In genomic region chr1:58576727-58577675, GRCh38 we compare ENCODE assay signal across 8 cellular contexts. TPM values are rescaled to one million over a fixed set of nuclear protein-coding genes. Genes with fewer than 3 reads are reported as not detected.
DNase-seq lines count a peak whose midpoint lies in the region; ATAC-seq and TF ChIP-seq lines count a peak whose summit lies in the region.

Gene TACSTD2 (minus strand): TSS chr1:58577252. CDS start chr1:58577156, 96 bp downstream.

- no peak within 1 kb of the TSS for H2BK120ac ChIP-seq in neuronal stem cell (ENCODE audit: low read depth, low read length)

- no peak for DNase-seq in CD4-positive, CD25-positive, alpha-beta regulatory T cell
- DNase-seq in T-cell: peak in 1 of 34 experiments; percentile 3
- DNase-seq in fibroblast of pulmonary artery (ENCODE audit: low read depth): no peak
- DNase-seq in neuronal stem cell (ENCODE audit: low spot score): no peak
- no peak for DNase-seq in NCI-H2107 (lab: John Stamatoyannopoulos, UW)
- no peak for DNase-seq in HEK293T (ENCODE audit: extremely low spot score)

- POLR2A ChIA-PET in T-cell (lab: Charles Lee): no interaction called here
- POLR2A ChIA-PET in HEK293T (lab: Yijun Ruan, JAX): no interaction called here

- H3K36me3 ChIP-seq in CD4-positive, CD25-positive, alpha-beta regulatory T cell (ENCODE audit: control insufficient read depth, insufficient read depth, low read length): no peaks in the 10 kb centered on the region
- no peaks in the 10 kb centered on the region for H3K36me3 ChIP-seq in neuronal stem cell (replicated peaks in 1 of 2; ENCODE audit: control insufficient read depth in 2 of 2, insufficient read depth in 2 of 2, low read length in 2 of 2)

- H4K8ac ChIP-seq in neuronal stem cell (ENCODE audit: low read depth, low read length): peak within 1 kb of the TSS; percentile 6

- peak within 1 kb of the TSS; percentile 35 for H4K91ac ChIP-seq in neuronal stem cell (ENCODE audit: low read depth, low read length, poor library complexity)

- H2AK5ac ChIP-seq in neuronal stem cell (ENCODE audit: low read depth, low read length): peak within 1 kb of the TSS; percentile 88

- no peak within 1 kb of the TSS for H2BK5ac ChIP-seq in neuronal stem cell (ENCODE audit: low read length)

- TF ChIP-seq CTCF in fibroblast of pulmonary artery (IDR thresholded peaks at IDR 0.05; ENCODE audit: low read length, missing control alignments): no peak

- WGBS in neuronal stem cell (ENCODE audit: extremely low coverage in 2 of 2, insufficient read length in 2 of 2, insufficient replicate concordance in 1 of 2), 2 donors: no CpG with 5 or more reads among the region's 107 CpGs

- ATAC-seq in CD4-positive, CD25-positive, alpha-beta regulatory T cell (ENCODE audit: low read depth in 2 of 2): no peak
- ATAC-seq in T-cell (replicated peaks in 1 of 4) (peak in 1 of 4 experiments; percentile 35), HG03342 (IDR thresholded peaks at IDR 0.05; ENCODE audit: unreplicated experiment) (no peak), GM19328 (IDR thresholded peaks at IDR 0.05; ENCODE audit: unreplicated experiment) (no peak)

- H3K27ac ChIP-seq in CD4-positive, CD25-positive, alpha-beta regulatory T cell (ENCODE audit: insufficient read depth, low read length, poor library complexity, severe bottlenecking): no peak within 1 kb of the TSS
- no peak within 1 kb of the TSS for H3K27ac ChIP-seq in neuronal stem cell (replicated peaks; ENCODE audit: low read length)

- H3K4me3 ChIP-seq in CD4-positive, CD25-positive, alpha-beta regulatory T cell (ENCODE audit: low read depth, low read length): no peak within 1 kb of the TSS
- H3K4me3 ChIP-seq in fibroblast of pulmonary artery (replicated peaks; ENCODE audit: low read depth, low read length) (peak within 1 kb of the TSS; percentile 24), neuronal stem cell (ENCODE audit: low read length in 2 of 2) (peak within 1 kb of the TSS in 1 of 2 donors; percentile 75)

- peak within 1 kb of the TSS; percentile 91 for H3K14ac ChIP-seq in neuronal stem cell (ENCODE audit: low read length)

- H3K9ac ChIP-seq in neuronal stem cell (ENCODE audit: low read depth, low read length, poor library complexity): peak within 1 kb of the TSS; percentile 66

- H3K4me1 Mint-ChIP-seq in CD4-positive, CD25-positive, alpha-beta regulatory T cell: peaks cover 11 to 34% (median 24%) of the 10 kb centered on the region in 4 donors
- peaks cover 22 to 34% (median 34%) of the 10 kb centered on the region in 3 donors for H3K4me1 Mint-ChIP-seq in T-cell

- peaks cover 17% of the 10 kb centered on the region for H3K4me1 ChIP-seq in CD4-positive, CD25-positive, alpha-beta regulatory T cell (ENCODE audit: control insufficient read depth, insufficient read depth, low read length, poor library complexity, severe bottlenecking)
- H3K4me1 ChIP-seq in neuronal stem cell (ENCODE audit: control insufficient read depth in 2 of 2, insufficient read depth in 1 of 2, low read depth in 1 of 2, low read length in 2 of 2): peaks cover 5 to 7% of the 10 kb centered on the region in 2 donors

- no peak within 1 kb of the TSS for H3K27ac Mint-ChIP-seq in CD4-positive, CD25-positive, alpha-beta regulatory T cell
- H3K27ac Mint-ChIP-seq in T-cell: peak within 1 kb of the TSS in 1 of 2 donors; percentile 25

- no peak within 1 kb of the TSS for H2BK12ac ChIP-seq in neuronal stem cell (ENCODE audit: low read length)

- peaks cover 30% of the 10 kb centered on the region for H3K27me3 ChIP-seq in CD4-positive, CD25-positive, alpha-beta regulatory T cell (ENCODE audit: control insufficient read depth, insufficient read depth, low read length)
- peaks cover 0 to 22% (median 15%) of the 10 kb centered on the region in 3 experiments for H3K27me3 ChIP-seq in neuronal stem cell (ENCODE audit: control insufficient read depth in 3 of 3, insufficient read depth in 3 of 3, low read depth in 1 of 3, low read length in 3 of 3)

- CTCF ChIA-PET in T-cell (lab: Charles Lee): no interaction called here
- CTCF ChIA-PET in HEK293T (lab: Yijun Ruan, JAX): no interaction called here

- peaks cover 0 to 5% (median 0%) of the 10 kb centered on the region in 7 donors for H3K9me3 Mint-ChIP-seq in CD4-positive, CD25-positive, alpha-beta regulatory T cell
- no peaks in the 10 kb centered on the region for H3K9me3 Mint-ChIP-seq in T-cell

- no peak within 1 kb of the TSS for H3K4ac ChIP-seq in neuronal stem cell (ENCODE audit: low read length)

- peaks cover 69% of the 10 kb centered on the region for H3K27me3 Mint-ChIP-seq in CD4-positive, CD25-positive, alpha-beta regulatory T cell
- peaks cover 59 to 60% of the 10 kb centered on the region in 2 donors for H3K27me3 Mint-ChIP-seq in T-cell

- H3K79me1 ChIP-seq in neuronal stem cell (ENCODE audit: low read depth, low read length): no peaks in the 10 kb centered on the region

- peak within 1 kb of the TSS in 3 of 4 donors; percentile 41 to 67 (median 45) for H3K4me3 Mint-ChIP-seq in CD4-positive, CD25-positive, alpha-beta regulatory T cell
- peak within 1 kb of the TSS; percentile 70 to 76 (median 70) for H3K4me3 Mint-ChIP-seq in T-cell

- peak within 1 kb of the TSS; percentile 95 for H3K18ac ChIP-seq in neuronal stem cell (ENCODE audit: low read length)

- peak within 1 kb of the TSS; percentile 86 for H3K23ac ChIP-seq in neuronal stem cell (ENCODE audit: low read depth, low read length, poor library complexity)

- peak within 1 kb of the TSS; percentile 72 for H3K4me2 ChIP-seq in neuronal stem cell (ENCODE audit: insufficient read depth, low read length, poor library complexity, severe bottlenecking)

- H3K36me3 Mint-ChIP-seq in CD4-positive, CD25-positive, alpha-beta regulatory T cell: no peaks in the 10 kb centered on the region
- no peaks in the 10 kb centered on the region for H3K36me3 Mint-ChIP-seq in T-cell

- H2AFZ ChIP-seq in neuronal stem cell (ENCODE audit: low read length): no peak within 1 kb of the TSS

- H2BK15ac ChIP-seq in neuronal stem cell (ENCODE audit: low read length): peak within 1 kb of the TSS; percentile 31

- H3K9me3 ChIP-seq in CD4-positive, CD25-positive, alpha-beta regulatory T cell (ENCODE audit: control insufficient read depth in 2 of 2, low read length in 2 of 2): no peaks in the 10 kb centered on the region
- peaks cover 0 to 5% of the 10 kb centered on the region in 2 donors for H3K9me3 ChIP-seq in neuronal stem cell (replicated peaks in 1 of 2; ENCODE audit: control insufficient read depth in 2 of 2, insufficient read depth in 1 of 2, low read depth in 1 of 2, low read length in 2 of 2)

TF ChIP-seq in HEK293T, 16 proteins besides CTCF, POLR2A, EP300 and RAD21:
- TF ChIP-seq FOXA1 (IDR thresholded peaks at IDR 0.05): no peak
- no peak for TF ChIP-seq ZNF384 (IDR thresholded peaks at IDR 0.05)
- TF ChIP-seq BHLHE40 (IDR thresholded peaks at IDR 0.05; ENCODE audit: borderline replicate concordance): no peak
- TF ChIP-seq SP1 (IDR thresholded peaks at IDR 0.05): no peak
- no peak for TF ChIP-seq FOXM1 (IDR thresholded peaks at IDR 0.05; ENCODE audit: borderline replicate concordance)
- no peak for TF ChIP-seq HDGF (IDR thresholded peaks at IDR 0.05; ENCODE audit: borderline replicate concordance)
- TF ChIP-seq ELF4 (IDR thresholded peaks at IDR 0.05): no peak

RNA-seq across cellular contexts. Expression of gene TACSTD2, which starts in this region (rescaled TPM):
- not detected for total RNA-seq in CD4-positive, CD25-positive, alpha-beta regulatory T cell
- under 1 TPM in 1 of 4 donors, not detected in 3; 0.07 TPM for polyA plus RNA-seq in CD4-positive, CD25-positive, alpha-beta regulatory T cell
- under 1 TPM in 3 of 5 donors, not detected in 2; 0.16 to 0.38 (median 0.25) TPM for total RNA-seq in T-cell
- not detected for polyA plus RNA-seq in neuronal stem cell (2013, experiment 1 of 2)
- 0.04 TPM for polyA plus RNA-seq in neuronal stem cell (2013, experiment 2 of 2)
